ENCODE assay signal across 17 cellular contexts in genomic region chr1:89565521-89565920, GRCh38.
"Had no signal": no experiment of that assay in that cellular context is flagged by ENCODE, and none has a peak within 500 bp of the region (broad histone marks: within the 10 kb centered on the region; RNA-seq: fewer than 3 reads in every experiment).

No MANE protein-coding gene starts in this region.

- H3K27me3 ChIP-seq: cardiac muscle cell, esophagus muscularis mucosa, hepatocyte, suprapubic skin, upper lobe of right lung had no signal

- ATAC-seq: left ventricle myocardium superior; natural killer cell; stimulated activated naive CD8-positive, alpha-beta T cell treated with anti-CD3 and anti-CD28 coated beads, Interleukin-15, Interleukin-2, amounts not matched to agents 100 U/mL and 50 U/mL, for 24 hours; upper lobe of right lung had no signal

- H3K36me3 ChIP-seq: cardiac muscle cell, esophagus muscularis mucosa, suprapubic skin, upper lobe of right lung had no signal

- H3K4me1 ChIP-seq: esophagus muscularis mucosa had no signal

- H3K27ac ChIP-seq: hepatocyte, suprapubic skin had no signal

- DNase-seq: activated B cell treated with CpG ODN at 0.5 μM for 24 hours; activated CD4-positive, alpha-beta T cell treated with anti-CD3 and anti-CD28 coated beads, Interleukin-2, amount 10 ng/mL, durations not matched to agents 7 days and 5 days; activated naive CD4-positive, alpha-beta T cell treated with anti-CD3 and anti-CD28 coated beads for 36 hours; kidney; left ventricle myocardium superior; natural killer cell; retina; stimulated activated CD4-positive, alpha-beta T cell treated with anti-CD3 and anti-CD28 coated beads, Interleukin-15, amount 100 ng/mL, for 24 hours; stimulated activated CD4-positive, alpha-beta T cell treated with anti-CD3 and anti-CD28 coated beads, Interleukin-4, amount 100 ng/mL, for 24 hours; stimulated activated naive CD8-positive, alpha-beta T cell treated with anti-CD3 and anti-CD28 coated beads, Interleukin-15, Interleukin-2, amounts not matched to agents 100 U/mL and 50 U/mL, for 24 hours; T-helper 2 cell; upper lobe of right lung had no signal

- H3K9me3 ChIP-seq: esophagus muscularis mucosa, suprapubic skin, upper lobe of right lung had no signal

- H3K4me3 ChIP-seq: cardiac muscle cell, esophagus muscularis mucosa, hepatocyte, skin epidermis, suprapubic skin, upper lobe of right lung had no signal
